21 cellular contexts compared by ENCODE assay signal in the genomic region with DNA sequence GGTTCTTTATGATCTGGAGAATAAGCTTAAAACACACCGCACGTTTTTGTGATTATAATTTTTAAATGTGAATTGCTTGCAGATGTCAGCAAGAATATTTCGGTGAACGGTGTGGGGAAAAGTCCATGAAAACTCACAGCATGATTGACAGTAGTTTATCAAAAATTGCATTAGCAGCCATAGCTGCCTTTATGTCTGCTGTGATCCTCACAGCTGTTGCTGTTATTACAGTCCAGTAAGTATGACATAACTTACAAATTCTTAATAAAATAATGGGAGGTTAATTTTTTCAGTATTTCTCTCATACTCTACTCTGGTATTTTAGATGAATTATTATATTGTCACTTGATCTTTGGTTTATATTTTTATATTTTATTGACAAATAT.
"Had no signal": no experiment of that assay in that cellular context is flagged by ENCODE, and none has a peak within 500 bp of the region (broad histone marks: within the 10 kb centered on the region; RNA-seq: fewer than 3 reads in every experiment).

No MANE protein-coding gene starts in this region.

- ATAC-seq: activated CD4-positive, alpha-beta T cell treated with anti-CD3 and anti-CD28 coated beads for 36 hours; activated CD8-positive, alpha-beta T cell treated with anti-CD3 and anti-CD28 coated beads for 36 hours; naive thymus-derived CD8-positive, alpha-beta T cell had no signal

- H3K27me3 Mint-ChIP-seq: activated CD4-positive, alpha-beta T cell treated with anti-CD3 and anti-CD28 coated beads for 36 hours had no signal

- DNase-seq: activated CD4-positive, alpha-beta T cell treated with anti-CD3 and anti-CD28 coated beads for 36 hours; activated CD8-positive, alpha-beta memory T cell treated with anti-CD3 and anti-CD28 coated beads, Interleukin-2, amount 50 U/mL, for 4 hours; activated CD8-positive, alpha-beta T cell treated with anti-CD3 and anti-CD28 coated beads for 36 hours; activated gamma-delta T cell; activated T-cell treated with anti-CD3 and anti-CD28 coated beads, Interleukin-2, amount 50 U/mL, for 48 hours; amniotic stem cell; hippocampal formation; kidney; left lung; mucosa of descending colon; naive thymus-derived CD8-positive, alpha-beta T cell; stimulated activated CD4-positive, alpha-beta T cell treated with anti-CD3 and anti-CD28 coated beads, Interleukin-15, amount 100 ng/mL, for 24 hours; stimulated activated CD4-positive, alpha-beta T cell treated with anti-CD3 and anti-CD28 coated beads, Interleukin-4, amount 100 ng/mL, for 1 hour; stimulated activated naive CD4-positive, alpha-beta T cell; T-helper 2 cell had no signal

- H3K4me3 ChIP-seq: left lung, mucosa of descending colon, tibial nerve, vagina had no signal

- H3K27me3 ChIP-seq: left lung, neutrophil, tibial nerve, vagina had no signal

- H3K9me3 Mint-ChIP-seq: activated CD8-positive, alpha-beta T cell treated with anti-CD3 and anti-CD28 coated beads for 36 hours; brain; dendritic cell treated with granulocyte-macrophage colony-stimulating factor and Interleukin-4, amounts not matched to agents 40 ng/mL and 50 ng/mL, for 4 days; naive thymus-derived CD8-positive, alpha-beta T cell had no signal

- H3K9me3 ChIP-seq: left lung, mucosa of descending colon, neutrophil, tibial nerve, vagina had no signal

- FAIRE-seq: kidney had no signal

- H3K27ac Mint-ChIP-seq: activated CD4-positive, alpha-beta T cell treated with anti-CD3 and anti-CD28 coated beads for 36 hours; activated CD8-positive, alpha-beta T cell treated with anti-CD3 and anti-CD28 coated beads for 36 hours; activated naive CD8-positive, alpha-beta T cell; brain; dendritic cell treated with granulocyte-macrophage colony-stimulating factor and Interleukin-4, amounts not matched to agents 40 ng/mL and 50 ng/mL, for 4 days had no signal

- H3K4me3 Mint-ChIP-seq: activated CD4-positive, alpha-beta T cell treated with anti-CD3 and anti-CD28 coated beads for 36 hours; activated CD8-positive, alpha-beta T cell treated with anti-CD3 and anti-CD28 coated beads for 36 hours; activated naive CD8-positive, alpha-beta T cell; brain; dendritic cell treated with granulocyte-macrophage colony-stimulating factor and Interleukin-4, amounts not matched to agents 40 ng/mL and 50 ng/mL, for 4 days; naive thymus-derived CD8-positive, alpha-beta T cell had no signal

- H3K36me3 ChIP-seq: left lung, neutrophil, tibial nerve, vagina had no signal

- H3K4me1 ChIP-seq: vagina had no signal

- H3K27ac ChIP-seq: left lung, neutrophil, tibial nerve, vagina had no signal

- H3K36me3 Mint-ChIP-seq: brain had no signal
